ENCODE assay signal across 12 cellular contexts in genomic region chr10:104334561-104334960, GRCh38. TPM values are rescaled to one million over a fixed set of nuclear protein-coding genes. Genes with fewer than 3 reads are reported as not detected.
DNase-seq lines count a peak whose midpoint lies in the region; ATAC-seq and TF ChIP-seq lines count a peak whose summit lies in the region.
"Had no signal": no experiment of that assay in that cellular context is flagged by ENCODE, and none has a peak within 500 bp of the region (broad histone marks: within the 10 kb centered on the region; RNA-seq: fewer than 3 reads in every experiment).

No MANE protein-coding gene starts in this region.

- H3K9me3 Mint-ChIP-seq in CD4-positive, alpha-beta T cell, result no peaks in the 10 kb centered on the region
- H3K9me3 Mint-ChIP-seq: memory B cell had no signal

- intact Hi-C loops in CD4-positive, alpha-beta T cell (cut with DNase I, micrococcal nuclease), result no loop called here
- intact Hi-C loops in sigmoid colon (cut with DNase I), result loop anchor here (10.0 kb wide), 1 partner anchor 450 kb away; no protein-coding TSS in a partner anchor

- 96 to 97% methylated on average over 6 of the region's 6 CpGs for WGBS in sigmoid colon, 2 donors

- no peak for ATAC-seq in CD4-positive, alpha-beta T cell (ENCODE audit: poor library complexity)
- no peak for ATAC-seq in RWPE2 (ENCODE audit: low read depth)

- no peaks in the 10 kb centered on the region for H3K9me3 ChIP-seq in CD4-positive, alpha-beta T cell (ENCODE audit: control insufficient read depth, low read length)
- H3K9me3 ChIP-seq in RWPE2 (ENCODE audit: severe bottlenecking) (no peaks in the 10 kb centered on the region), sigmoid colon (no peaks in the 10 kb centered on the region)

- no peak for TF ChIP-seq EP300 in sigmoid colon (IDR thresholded peaks at IDR 0.05)

- H3K4me3 ChIP-seq in RWPE2 (ENCODE audit: severe bottlenecking), result no peak overlapping the region
- no peak overlapping the region for H3K4me3 ChIP-seq in fibroblast of mammary gland (ENCODE audit: control insufficient read depth, low read depth, low read length)
- no peak overlapping the region for H3K4me3 ChIP-seq in sigmoid colon

- H3K36me3 Mint-ChIP-seq in CD4-positive, alpha-beta T cell (ENCODE audit: low read depth), result peaks cover 48% of the 10 kb centered on the region

- H3K4me3 Mint-ChIP-seq in CD4-positive, alpha-beta T cell, result peak overlapping the region; percentile 96

- TF ChIP-seq POLR2A in sigmoid colon (IDR thresholded peaks at IDR 0.05), result no peak

- CTCF ChIA-PET in CD4-positive, alpha-beta T cell (lab: Charles Lee), result interaction anchor here (1.0 to 6.0 kb wide), 4 partner anchors 13 to 43 kb away, joined by 3 to 37 read pairs (median 6); partner anchors contain the start of gene CFAP58

- peak overlapping the region; percentile 73 for H3K27ac ChIP-seq in CD4-positive, alpha-beta T cell (ENCODE audit: low read depth, low read length)
- peak overlapping the region; percentile 99 for H3K27ac ChIP-seq in RWPE2 (ENCODE audit: poor library complexity, severe bottlenecking)
- H3K27ac ChIP-seq in sigmoid colon, result peak overlapping the region; percentile 78 to 99 (median 96)
- H3K27ac ChIP-seq: KMS-11 had no signal

- H3K36me3 ChIP-seq in RWPE2 (ENCODE audit: low read depth), result peaks cover 7% of the 10 kb centered on the region
- no peaks in the 10 kb centered on the region for H3K36me3 ChIP-seq in sigmoid colon

- H3K4me1 Mint-ChIP-seq in CD4-positive, alpha-beta T cell (ENCODE audit: low read depth), result peaks cover 85% of the 10 kb centered on the region

- H3K27ac Mint-ChIP-seq in CD4-positive, alpha-beta T cell, result peak overlapping the region; percentile 88

- POLR2A ChIA-PET in CD4-positive, alpha-beta T cell (lab: Charles Lee), result interaction anchor here (7.2 kb wide), 1 partner anchor 27 kb away, joined by 99 read pairs; no protein-coding TSS in a partner anchor

- H3K27me3 Mint-ChIP-seq in CD4-positive, alpha-beta T cell, result no peaks in the 10 kb centered on the region
- H3K27me3 Mint-ChIP-seq: memory B cell had no signal

- H3K27me3 ChIP-seq in CD4-positive, alpha-beta T cell (ENCODE audit: control insufficient read depth, insufficient read depth, low read length), result no peaks in the 10 kb centered on the region
- no peaks in the 10 kb centered on the region for H3K27me3 ChIP-seq in RWPE2 (ENCODE audit: insufficient read depth, poor library complexity, severe bottlenecking)
- H3K27me3 ChIP-seq in sigmoid colon, result no peaks in the 10 kb centered on the region

- no peak for TF ChIP-seq CTCF in CD4-positive, alpha-beta T cell (IDR thresholded peaks at IDR 0.05)
- TF ChIP-seq CTCF in RWPE2 (IDR thresholded peaks at IDR 0.05; ENCODE audit: poor library complexity, severe bottlenecking), result no peak
- no peak for TF ChIP-seq CTCF in fibroblast of mammary gland (conservative IDR thresholded peaks at IDR 0.05; ENCODE audit: control insufficient read depth, insufficient read depth, low read depth, low read length)
- no peak for TF ChIP-seq CTCF in sigmoid colon (IDR thresholded peaks at IDR 0.05)

- H3K4me1 ChIP-seq in RWPE2 (ENCODE audit: insufficient read depth, poor library complexity, severe bottlenecking) (peaks cover 48% of the 10 kb centered on the region), sigmoid colon (peaks cover 0 to 84% (median 78%) of the 10 kb centered on the region in 4 donors)

- DNase-seq in CD4-positive, alpha-beta T cell, result no peak
- DNase-seq in RWPE2 (ENCODE audit: low spot score) (no peak), fibroblast of mammary gland (ENCODE audit: low read depth) (peak; percentile 15), sigmoid colon (peak; percentile 45), hippocampal formation (lab: John Stamatoyannopoulos, UW) (no peak)
- DNase-seq in activated CD4-positive, CD25-positive, alpha-beta regulatory T cell (lab: John Stamatoyannopoulos, UW), result no peak
- DNase-seq in stimulated activated CD4-positive, alpha-beta T cell treated with anti-CD3 and anti-CD28 coated beads, Interleukin-1b, Interleukin-23, amount 100 ng/mL, for 48 hours, result no peak
- no peak for DNase-seq in stimulated activated CD4-positive, alpha-beta T cell treated with anti-CD3 and anti-CD28 coated beads, Interleukin-12 subunit alpha, Interleukin-12 subunit beta, amount 100 ng/mL, for 4 hours
- DNase-seq: COR-L47, NCI-H2081 treated with DMSO at 0.1 percent for 48 hours had no signal

RNA-seq across cellular contexts. Expression of gene ITPRIP, which starts 3.7 kb away (rescaled TPM):
- 100 to 1,000 TPM; 127 to 133 TPM for total RNA-seq in CD4-positive, alpha-beta T cell
- 10 to 100 TPM; 11.4 to 22.4 (median 15.3) TPM for total RNA-seq in sigmoid colon
- polyA plus RNA-seq in sigmoid colon, result 1 to 10 TPM; 1.2 to 8.6 (median 1.6) TPM

RNA-seq across cellular contexts. Expression of gene CFAP58, which starts 19.1 kb away (rescaled TPM):
- not detected for total RNA-seq in CD4-positive, alpha-beta T cell
- total RNA-seq in sigmoid colon, result 1 to 10 TPM in 1 of 4 donors, under 1 TPM in 3; 0.36 to 1.1 (median 0.61) TPM
- under 1 TPM in 1 of 3 donors, not detected in 2; 0.09 TPM for polyA plus RNA-seq in sigmoid colon

Comparison
In these comparisons a context has a peak if more than half of its experiments do, and no peak if none do; other contexts are left out.
1. DNase-seq: peak in fibroblast of mammary gland (single experiment) and sigmoid colon (single experiment); none in CD4-positive, alpha-beta T cell (0 of 10), RWPE2 (single experiment), activated CD4-positive, CD25-positive, alpha-beta regulatory T cell (0 of 4), stimulated activated CD4-positive, alpha-beta T cell treated with anti-CD3 and anti-CD28 coated beads, Interleukin-1b, Interleukin-23, amount 100 ng/mL, for 48 hours (single experiment), hippocampal formation (0 of 2) and stimulated activated CD4-positive, alpha-beta T cell treated with anti-CD3 and anti-CD28 coated beads, Interleukin-12 subunit alpha, Interleukin-12 subunit beta, amount 100 ng/mL, for 4 hours (single experiment).
2. RNA of gene ITPRIP, which starts 3.7 kb away (total RNA-seq): 127 to 133 TPM in CD4-positive, alpha-beta T cell; 11.4 to 22.4 TPM in sigmoid colon; every median in the first group is over 4 times any median in the second.
3. Peak in every context shown above with its lines, with median percentiles within 50 percentile points of each other: H3K27ac ChIP-seq.